13 cellular contexts compared by ENCODE assay signal in genomic region chr16:81599034-81599744, GRCh38.
DNase-seq lines count a peak whose midpoint lies in the region; FAIRE-seq and TF ChIP-seq lines count a peak whose summit lies in the region.
"Had no signal": no experiment of that assay in that cellular context is flagged by ENCODE, and none has a peak within 500 bp of the region (broad histone marks: within the 10 kb centered on the region; RNA-seq: fewer than 3 reads in every experiment).

No MANE protein-coding gene starts in this region.

- peaks cover 52% of the 10 kb centered on the region for H3K79me2 ChIP-seq in smooth muscle cell (ENCODE audit: low read depth)

- no peak for TF ChIP-seq CTCF in smooth muscle cell (IDR thresholded peaks at IDR 0.05; ENCODE audit: borderline replicate concordance, insufficient read depth, poor library complexity, severe bottlenecking)

- no peak for TF ChIP-seq POLR2A in H54 (IDR thresholded peaks at IDR 0.05; ENCODE audit: low read depth, low read length)

- H4K20me1 ChIP-seq in smooth muscle cell (ENCODE audit: low read depth) = peaks cover 82% of the 10 kb centered on the region

- H3K4me3 ChIP-seq in esophagus (ENCODE audit: low read depth in 1 of 2, low read length in 2 of 2) (no peak overlapping the region), smooth muscle cell (no peak overlapping the region)
- H3K4me3 ChIP-seq: esophagus muscularis mucosa, tibial artery had no signal

- H2AFZ ChIP-seq in smooth muscle cell (ENCODE audit: low read depth) = no peak overlapping the region

- H3K4me1 ChIP-seq in esophagus (ENCODE audit: control insufficient read depth in 2 of 2, insufficient read depth in 2 of 2, low read length in 1 of 2) (peaks cover 7 to 16% of the 10 kb centered on the region in 2 donors), smooth muscle cell (ENCODE audit: low read depth) (peaks cover 11% of the 10 kb centered on the region)

- H3K27ac ChIP-seq in esophagus (ENCODE audit: low read depth in 2 of 2, low read length in 1 of 2) (peak overlapping the region; percentile 49 to 57), smooth muscle cell (ENCODE audit: low read depth) (peak overlapping the region; percentile 94)
- H3K27ac ChIP-seq: tibial artery had no signal

- 57 to 59% methylated on average over 11 of the region's 11 CpGs for WGBS in esophagus, 2 donors
- WGBS in smooth muscle cell (ENCODE audit: low lambda C conversion rate) = 84% methylated on average over 11 of the region's 11 CpGs

- H3K27me3 ChIP-seq in esophagus (ENCODE audit: control insufficient read depth in 1 of 2, insufficient read depth in 2 of 2, low read length in 2 of 2) (no peaks in the 10 kb centered on the region), smooth muscle cell (ENCODE audit: low read depth) (no peaks in the 10 kb centered on the region)
- H3K27me3 ChIP-seq: esophagus muscularis mucosa, tibial artery had no signal

- FAIRE-seq in H54 (lab: Jason Lieb, UNC) = no peak

- H3K4me2 ChIP-seq in smooth muscle cell = no peak overlapping the region

- H3F3A ChIP-seq in smooth muscle cell (ENCODE audit: low read depth) = peaks cover 8% of the 10 kb centered on the region

- H3K9ac ChIP-seq in smooth muscle cell (ENCODE audit: low read depth) = no peak overlapping the region

- no peaks in the 10 kb centered on the region for H3K9me3 ChIP-seq in esophagus (ENCODE audit: control insufficient read depth in 2 of 2, insufficient read depth in 1 of 2, low read depth in 1 of 2, low read length in 1 of 2)
- no peaks in the 10 kb centered on the region for H3K9me3 ChIP-seq in smooth muscle cell (replicated peaks; ENCODE audit: low read depth)
- H3K9me3 ChIP-seq: esophagus muscularis mucosa, tibial artery had no signal

- H3K36me3 ChIP-seq in esophagus (ENCODE audit: control insufficient read depth in 2 of 2, insufficient read depth in 2 of 2, low read length in 1 of 2) (no peaks in the 10 kb centered on the region), smooth muscle cell (ENCODE audit: low read depth) (no peaks in the 10 kb centered on the region)
- H3K36me3 ChIP-seq: esophagus muscularis mucosa, tibial artery had no signal

- DNase-seq in NCI-H146 (lab: John Stamatoyannopoulos, UW) (peak; percentile 13), NCI-H146 treated with DMSO at 0.1 percent for 48 hours (lab: John Stamatoyannopoulos, UW; ENCODE audit: unreplicated experiment) (no peak), NCI-H524 (lab: John Stamatoyannopoulos, UW) (peak; percentile 80 to 83), smooth muscle cell (lab: John Stamatoyannopoulos, UW; ENCODE audit: unreplicated experiment) (no peak), NOMO-1 treated with dmso at 0.1 percent for 144 hours (lab: John Stamatoyannopoulos, UW; ENCODE audit: unreplicated experiment) (no peak), GOT3 (lab: John Stamatoyannopoulos, UW) (no peak), H54 (ENCODE audit: insufficient read length, low spot score) (no peak)
- DNase-seq: activated CD4-positive, alpha-beta T cell treated with anti-CD3 and anti-CD28 coated beads for 4 hours; DND-41; KBM-7; tibial artery had no signal

Comparison
In these comparisons a context has a peak if more than half of its experiments do, and no peak if none do; other contexts are left out.
1. DNase-seq: peak in NCI-H146 (single experiment) and NCI-H524 (2 of 2); none in NCI-H146 treated with DMSO at 0.1 percent for 48 hours (single experiment), smooth muscle cell (single experiment), NOMO-1 treated with dmso at 0.1 percent for 144 hours (single experiment), GOT3 (single experiment) and H54 (single experiment).